ENCODE assay signal across 8 cellular contexts in genomic region chr10:74824184-74825032, GRCh38. TPM values are rescaled to one million over a fixed set of nuclear protein-coding genes. Genes with fewer than 3 reads are reported as not detected.
DNase-seq lines count a peak whose midpoint lies in the region; ATAC-seq and TF ChIP-seq lines count a peak whose summit lies in the region.

No MANE protein-coding gene starts in this region.

- WGBS in right cardiac atrium = 24% methylated on average over 26 of the region's 26 CpGs

- H3K27me3 Mint-ChIP-seq in activated T-helper 17 cell treated with anti-CD3 and anti-CD28 coated beads, Interleukin-2, amount 50 U/mL, for 72 hours = no peaks in the 10 kb centered on the region

- ATAC-seq in left cardiac atrium (no peak), right cardiac atrium (no peak), HG02840 (IDR thresholded peaks at IDR 0.05; ENCODE audit: low FRiP score, unreplicated experiment) (no peak)
- no peak for ATAC-seq in activated T-helper 17 cell treated with anti-CD3 and anti-CD28 coated beads, Interleukin-2, amount 50 U/mL, for 72 hours (replicated peaks)

- H3K36me3 Mint-ChIP-seq in activated T-helper 17 cell treated with anti-CD3 and anti-CD28 coated beads, Interleukin-2, amount 50 U/mL, for 72 hours (ENCODE audit: low read depth) = peaks cover 7% of the 10 kb centered on the region

- H3K4me3 Mint-ChIP-seq in activated T-helper 17 cell treated with anti-CD3 and anti-CD28 coated beads, Interleukin-2, amount 50 U/mL, for 72 hours = peak overlapping the region; percentile 83

- H3K4me3 ChIP-seq in right atrium auricular region = peak overlapping the region; percentile 81 to 94
- peak overlapping the region; percentile 75 for H3K4me3 ChIP-seq in right cardiac atrium (ENCODE audit: low read length)
- peak overlapping the region; percentile 95 for H3K4me3 ChIP-seq in skeletal muscle satellite cell (ENCODE audit: low read length)

- H3K9me3 Mint-ChIP-seq in activated T-helper 17 cell treated with anti-CD3 and anti-CD28 coated beads, Interleukin-2, amount 50 U/mL, for 72 hours = no peaks in the 10 kb centered on the region

- H3K9ac ChIP-seq in skeletal muscle satellite cell (ENCODE audit: low read depth, low read length) = peak overlapping the region; percentile 85

- H3K27me3 ChIP-seq in right atrium auricular region = no peaks in the 10 kb centered on the region
- no peaks in the 10 kb centered on the region for H3K27me3 ChIP-seq in right cardiac atrium (ENCODE audit: control insufficient read depth, insufficient read depth)
- no peaks in the 10 kb centered on the region for H3K27me3 ChIP-seq in skeletal muscle satellite cell (ENCODE audit: control insufficient read depth, insufficient read depth, low read length)

- H3K9me3 ChIP-seq in right atrium auricular region = no peaks in the 10 kb centered on the region
- H3K9me3 ChIP-seq in right cardiac atrium (ENCODE audit: control insufficient read depth, low read length) = no peaks in the 10 kb centered on the region
- no peaks in the 10 kb centered on the region for H3K9me3 ChIP-seq in skeletal muscle satellite cell (replicated peaks; ENCODE audit: low read length)

- intact Hi-C loops in left cardiac atrium (cut with DNase I) = loop anchor here in 1 of 2 donors (10.0 kb wide), 2 partner anchors 230 to 280 kb away; a partner anchor contains a TSS
- intact Hi-C loops in right cardiac atrium (cut with DNase I) = loop anchor here in 3 of 4 donors (5.0 to 10.0 kb wide), 3 partner anchors 237 to 410 kb away; partner anchors contain the start of gene COMTD1 (in 1 of the 3)

- no peaks in the 10 kb centered on the region for H3K36me3 ChIP-seq in right atrium auricular region
- no peaks in the 10 kb centered on the region for H3K36me3 ChIP-seq in skeletal muscle satellite cell (ENCODE audit: insufficient read depth, low read length)

- peak overlapping the region; percentile 99 for H3K4me2 ChIP-seq in skeletal muscle satellite cell (ENCODE audit: low read length)

- DNase-seq in right atrium auricular region (ENCODE audit: low spot score) (no peak), left cardiac atrium (no peak), right cardiac atrium (peak in 2 of 3 donors; percentile 53 to 82), GDM1 (lab: John Stamatoyannopoulos, UW) (no peak), inferior parietal cortex (ENCODE audit: extremely low spot score) (no peak)

- H3K4me1 ChIP-seq in right atrium auricular region (peaks cover 0 to 40% of the 10 kb centered on the region in 2 donors), right cardiac atrium (ENCODE audit: control insufficient read depth, insufficient read depth, low read length) (peaks cover 5% of the 10 kb centered on the region), skeletal muscle satellite cell (ENCODE audit: control insufficient read depth, insufficient read depth, low read length) (peaks cover 28% of the 10 kb centered on the region)

- no peak for TF ChIP-seq CTCF in right atrium auricular region (IDR thresholded peaks at IDR 0.05)

- H3K27ac Mint-ChIP-seq in activated T-helper 17 cell treated with anti-CD3 and anti-CD28 coated beads, Interleukin-2, amount 50 U/mL, for 72 hours = peak overlapping the region; percentile 88

- H3K27ac ChIP-seq in right atrium auricular region = peak overlapping the region; percentile 94 to 97
- H3K27ac ChIP-seq in right cardiac atrium (ENCODE audit: low read length) = peak overlapping the region; percentile 71

- H3K4me1 Mint-ChIP-seq in activated T-helper 17 cell treated with anti-CD3 and anti-CD28 coated beads, Interleukin-2, amount 50 U/mL, for 72 hours = peaks cover 30% of the 10 kb centered on the region

RNA-seq across cellular contexts. Expression of gene KAT6B, which starts 2.0 kb away (rescaled TPM):
- total RNA-seq in right atrium auricular region = 10 to 100 TPM; 42.7 to 43.5 TPM
- total RNA-seq in left cardiac atrium = 10 to 100 TPM; 25.2 to 37.0 TPM
- 10 to 100 TPM; 20.5 to 25.9 TPM for total RNA-seq in activated T-helper 17 cell treated with anti-CD3 and anti-CD28 coated beads, Interleukin-2, amount 50 U/mL, for 72 hours
- 10 to 100 TPM; 44.1 to 53.0 (median 46.7) TPM for total RNA-seq in right cardiac atrium
- polyA plus RNA-seq in right cardiac atrium = 11.3 TPM
- 11.6 and 12.9 TPM in 2 replicates for total RNA-seq in skeletal muscle satellite cell (2012; rRNA removed)

Comparison
In these comparisons a context has a peak if more than half of its experiments do, and no peak if none do; other contexts are left out.
1. DNase-seq: peak in right cardiac atrium (2 of 3); none in right atrium auricular region (single experiment), left cardiac atrium (single experiment), GDM1 (single experiment) and inferior parietal cortex (single experiment).
2. Peak in every context shown above with its lines, with median percentiles within 50 percentile points of each other: H3K4me3 ChIP-seq.